ENCODE assay signal across 8 cellular contexts in the genomic region with DNA sequence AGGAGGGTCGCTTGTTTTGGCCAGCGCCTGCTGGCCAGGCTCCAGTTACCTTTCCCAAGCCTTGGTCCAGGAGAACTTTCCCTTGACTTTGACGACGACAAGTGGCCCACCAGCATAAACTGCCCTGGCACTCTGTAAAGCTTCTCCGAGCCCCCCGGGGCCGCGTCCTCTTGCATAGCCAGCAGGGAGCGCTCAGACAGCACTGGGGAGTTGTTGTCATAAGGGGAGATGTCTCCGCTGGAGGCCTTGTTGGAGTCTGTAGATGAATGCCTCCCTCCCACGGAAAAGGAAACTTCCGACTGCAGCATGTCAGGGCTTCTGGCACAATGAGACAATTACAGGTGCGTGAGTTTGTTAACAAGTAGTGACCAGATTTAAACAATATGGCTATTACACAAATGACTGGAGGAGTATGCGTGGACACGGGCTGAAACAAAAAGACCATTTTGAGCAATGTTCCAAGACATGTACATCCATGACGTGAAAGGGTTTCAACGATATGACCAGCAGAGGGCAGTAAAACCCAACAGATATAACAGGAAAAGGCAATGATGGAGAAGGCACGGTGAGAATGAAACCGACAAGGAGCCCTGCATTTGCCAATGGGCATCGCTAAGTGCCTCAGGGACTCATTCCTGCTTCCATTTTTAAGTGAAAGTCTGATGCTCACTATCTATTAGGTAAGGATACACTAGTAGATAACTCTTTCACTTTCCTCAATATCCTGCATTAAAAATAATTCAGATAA. TPM values are rescaled to one million over a fixed set of nuclear protein-coding genes. Genes with fewer than 3 reads are reported as not detected.
A peak's percentile ranks its signal among the peaks of the same experiment; 100 is the strongest.
DNase-seq lines count a peak whose midpoint lies in the region; ATAC-seq lines count a peak whose summit lies in the region.

No MANE protein-coding gene starts in this region.

- H3K9me3 Mint-ChIP-seq in T-cell (no peaks in the 10 kb centered on the region), immature natural killer cell (no peaks in the 10 kb centered on the region)

- CTCF ChIA-PET in T-cell (lab: Charles Lee), result interaction anchor here in 1 of 2 donors (0.7 to 1.5 kb wide), 3 partner anchors 18 to 954 kb away, joined by 3 to 4 read pairs (median 3); no protein-coding TSS in a partner anchor

- peaks cover 2 to 13% of the 10 kb centered on the region in 2 donors for H3K27me3 Mint-ChIP-seq in T-cell
- H3K27me3 Mint-ChIP-seq in immature natural killer cell (ENCODE audit: low read depth in 3 of 3), result peaks cover 2 to 7% (median 2%) of the 10 kb centered on the region in 3 donors

- H3K4me3 Mint-ChIP-seq in T-cell, result no peak overlapping the region
- H3K4me3 Mint-ChIP-seq in immature natural killer cell, result no peak overlapping the region

- H3K27ac Mint-ChIP-seq in T-cell (no peak overlapping the region), immature natural killer cell (no peak overlapping the region)

- peak; percentile 39 for DNase-seq in activated gamma-delta T cell treated with Interleukin-2 at 50 U/mL for 16 hours
- no peak for DNase-seq in activated gamma-delta T cell (lab: John Stamatoyannopoulos, UW)
- peak; percentile 73 to 97 (median 76) for DNase-seq in NCI-H1417 (lab: John Stamatoyannopoulos, UW)
- peak in 24 of 34 experiments; percentile 0 to 52 (median 24) for DNase-seq in T-cell
- DNase-seq in brain pericyte (ENCODE audit: low read depth, low spot score), result peak; percentile 33
- DNase-seq in immature natural killer cell, result peak; percentile 40 to 57 (median 48)
- peak; percentile 10 to 42 for DNase-seq in stimulated activated CD4-positive, alpha-beta T cell treated with anti-CD3 and anti-CD28 coated beads, Interleukin-15, amount 100 ng/mL, for 48 hours (ENCODE audit: low read depth in 2 of 2)

- H3K4me1 Mint-ChIP-seq in T-cell, result peaks cover 2 to 6% (median 5%) of the 10 kb centered on the region in 3 donors
- peaks cover 0 to 4% of the 10 kb centered on the region in 2 donors for H3K4me1 Mint-ChIP-seq in immature natural killer cell

- ATAC-seq in HG02642 (IDR thresholded peaks at IDR 0.05; ENCODE audit: poor library complexity, unreplicated experiment) (peak; percentile 82), T-cell (replicated peaks in 1 of 4) (peak; percentile 49 to 72 (median 62))

- H3K36me3 Mint-ChIP-seq in T-cell (no peaks in the 10 kb centered on the region), immature natural killer cell (no peaks in the 10 kb centered on the region)

- POLR2A ChIA-PET in T-cell (lab: Charles Lee), result no interaction called here

RNA-seq across cellular contexts. Expression of a gene that starts 33.0 kb away (rescaled TPM):
- 10 to 100 TPM in 3 of 5 donors, 1 to 10 TPM in 2; 7.1 to 17.0 (median 15.3) TPM for total RNA-seq in T-cell
- polyA plus RNA-seq in immature natural killer cell, result 10 to 100 TPM; 23.7 to 26.4 (median 24.1) TPM
